Comparison of ENCODE assay signal across 16 cellular contexts in genomic region chr1:6301526-6301925, GRCh38. TPM values are rescaled to one million over a fixed set of nuclear protein-coding genes. Genes with fewer than 3 reads are reported as not detected.
DNase-seq lines count a peak whose midpoint lies in the region; ATAC-seq and TF ChIP-seq lines count a peak whose summit lies in the region.
"Had no signal": no experiment of that assay in that cellular context is flagged by ENCODE, and none has a peak within 500 bp of the region (broad histone marks: within the 10 kb centered on the region; RNA-seq: fewer than 3 reads in every experiment).

No MANE protein-coding gene starts in this region.

- H4K20me1 ChIP-seq in PC-3 (ENCODE audit: low read length), result no peaks in the 10 kb centered on the region

- no TSS peak for BruUV-seq in PC-3 (replicated peaks; lab: Mats Ljungman, UMichigan)

- in situ Hi-C loops in astrocyte of the spinal cord (cut with HindIII; ENCODE audit: low sequenced_read_pairs), result no loop called here

- no peak overlapping the region for H2AFZ ChIP-seq in PC-3 (ENCODE audit: low read length)
- H2AFZ ChIP-seq: GM23248 had no signal

- H3K4me2 ChIP-seq in PC-3 (ENCODE audit: low read length), result peak overlapping the region; percentile 62

- intact Hi-C loops in PC-3 (cut with micrococcal nuclease) (loop anchor here (1.0 to 5.0 kb wide), 2 partner anchors 55 to 94 kb away; partner anchors contain the start of gene RNF207), psoas muscle (cut with DNase I) (loop anchor here in 1 of 2 donors (5.0 kb wide), 1 partner anchor 34 kb away; no protein-coding TSS in a partner anchor)

- no peaks in the 10 kb centered on the region for H3K27me3 Mint-ChIP-seq in naive thymus-derived CD8-positive, alpha-beta T cell

- H3K9me2 ChIP-seq in PC-3 (replicated peaks; ENCODE audit: low read length), result no peaks in the 10 kb centered on the region

- no peak overlapping the region for H3K4me3 Mint-ChIP-seq in naive thymus-derived CD8-positive, alpha-beta T cell
- H3K4me3 Mint-ChIP-seq: CD14-positive monocyte had no signal

- no peaks in the 10 kb centered on the region for H3K9me3 Mint-ChIP-seq in naive thymus-derived CD8-positive, alpha-beta T cell

- H3K36me3 ChIP-seq in PC-3 (ENCODE audit: low read depth, low read length) (peaks cover 4% of the 10 kb centered on the region; the same call in 1 of the 2 replicates), psoas muscle (ENCODE audit: insufficient read depth in 1 of 2, low read depth in 1 of 2) (no peaks in the 10 kb centered on the region)

- peaks cover 0 to 4% (median 0%) of the 10 kb centered on the region in 4 donors for H3K4me1 Mint-ChIP-seq in naive thymus-derived CD8-positive, alpha-beta T cell
- H3K4me1 Mint-ChIP-seq: CD14-positive monocyte had no signal

- H3K27ac Mint-ChIP-seq in naive thymus-derived CD8-positive, alpha-beta T cell, result no peak overlapping the region

- peaks cover 36% of the 10 kb centered on the region for H3K79me2 ChIP-seq in PC-3 (ENCODE audit: low read length)

- POLR2A ChIA-PET in PC-3 (lab: Charles Lee; ENCODE audit: unreplicated experiment), result interaction anchor here (0.5 to 1.3 kb wide), 5 partner anchors 16 to 92 kb away, joined by 3 to 23 read pairs (median 9); partner anchors contain the start of gene ACOT7
- POLR2A ChIA-PET in naive thymus-derived CD8-positive, alpha-beta T cell (lab: Charles Lee), result no interaction called here

- H3K9me3 ChIP-seq in PC-3 (ENCODE audit: low read length) (no peaks in the 10 kb centered on the region), psoas muscle (no peaks in the 10 kb centered on the region)
- H3K9me3 ChIP-seq: Caco-2 had no signal

- H3F3A ChIP-seq in PC-3 (ENCODE audit: low read length, unreplicated experiment), result peaks cover 18% of the 10 kb centered on the region

- H3K4me3 ChIP-seq in PC-3 (ENCODE audit: low read length), result no peak overlapping the region
- H3K4me3 ChIP-seq in astrocyte of the spinal cord (ENCODE audit: low read depth, low read length), result no peak overlapping the region
- no peak overlapping the region for H3K4me3 ChIP-seq in psoas muscle
- H3K4me3 ChIP-seq: GM23248, K562 had no signal

- TF ChIP-seq CTCF in PC-3 (conservative IDR thresholded peaks at IDR 0.05; ENCODE audit: low read depth, low read length) (no peak), astrocyte of the spinal cord (IDR thresholded peaks at IDR 0.05; ENCODE audit: low read depth, low read length) (no peak), foreskin keratinocyte (conservative IDR thresholded peaks at IDR 0.05) (no peak), psoas muscle (IDR thresholded peaks at IDR 0.05) (no peak)

- peak overlapping the region; percentile 92 for H3K9ac ChIP-seq in PC-3 (ENCODE audit: low read length)
- H3K9ac ChIP-seq: GM23248 had no signal

- peak; percentile 44 for ATAC-seq in PC-3
- ATAC-seq in foreskin keratinocyte, result peak; percentile 85
- ATAC-seq in psoas muscle, result no peak
- ATAC-seq in naive thymus-derived CD8-positive, alpha-beta T cell, result no peak

- WGBS in psoas muscle, 3 donors, result 90 to 93% (median 90%) methylated on average over 8 of the region's 8 CpGs

- CTCF ChIA-PET in PC-3 (lab: Charles Lee), result interaction anchor here (0.8 to 1.3 kb wide), 3 partner anchors 57 to 97 kb away, joined by 4 read pairs; no protein-coding TSS in a partner anchor

- H3K27me3 ChIP-seq in PC-3 (ENCODE audit: low read length) (no peaks in the 10 kb centered on the region), foreskin keratinocyte (no peaks in the 10 kb centered on the region), psoas muscle (ENCODE audit: insufficient read depth in 3 of 3, low read length in 2 of 3) (no peaks in the 10 kb centered on the region)

- peaks cover 0 to 3% (median under 1%) of the 10 kb centered on the region in 3 donors for H3K36me3 Mint-ChIP-seq in naive thymus-derived CD8-positive, alpha-beta T cell

- H3K27ac ChIP-seq in PC-3 (ENCODE audit: low read length) (peak overlapping the region; percentile 94), foreskin keratinocyte (peak overlapping the region; percentile 17), psoas muscle (no peak overlapping the region)
- H3K27ac ChIP-seq: GM23248 had no signal

- DNase-seq in EH (ENCODE audit: low read depth) (peak; percentile 31), PC-3 (peak; percentile 100), astrocyte of the spinal cord (ENCODE audit: low read depth, low spot score) (peak; percentile 51), foreskin keratinocyte (peak; percentile 84 to 94), SHP77 (lab: John Stamatoyannopoulos, UW) (no peak), psoas muscle (no peak)
- no peak for DNase-seq in naive thymus-derived CD8-positive, alpha-beta T cell
- no peak for DNase-seq in activated CD4-positive, alpha-beta T cell treated with anti-CD3 and anti-CD28 coated beads for 4 hours
- DNase-seq: Caco-2, GM23248, NCI-H1105, NCI-H1694 treated with DMSO at 0.1 percent for 48 hours, NCI-H446 treated with DMSO at 0.1 percent for 48 hours had no signal

- H3K4me1 ChIP-seq in PC-3 (ENCODE audit: insufficient read depth, low read length), result peaks cover 47% of the 10 kb centered on the region
- peaks cover 15% of the 10 kb centered on the region for H3K4me1 ChIP-seq in foreskin keratinocyte
- no peaks in the 10 kb centered on the region for H3K4me1 ChIP-seq in psoas muscle
- H3K4me1 ChIP-seq: Caco-2 had no signal

RNA-seq across cellular contexts. Expression of gene GPR153, which starts 40.6 kb away (rescaled TPM):
- total RNA-seq in PC-3 (2014; rRNA removed) (98.7 and 113 TPM in 2 replicates), foreskin keratinocyte (7.5 and 7.9 TPM in 2 replicates), psoas muscle (1 to 10 TPM; 2.2 to 3.5 (median 2.9) TPM)
- polyA plus RNA-seq in foreskin keratinocyte (6.8 TPM in 2 replicates), psoas muscle (1 to 10 TPM in 1 of 3 donors, under 1 TPM in 2; 0.49 to 1.6 (median 0.75) TPM)
- 1 to 10 TPM; 1.3 TPM for total RNA-seq in naive thymus-derived CD8-positive, alpha-beta T cell
- under 1 TPM; 0.06 to 0.56 (median 0.16) TPM for polyA plus RNA-seq in naive thymus-derived CD8-positive, alpha-beta T cell

RNA-seq across cellular contexts. Expression of gene HES3, which starts 57.5 kb away (rescaled TPM):
- total RNA-seq in PC-3 (2014; rRNA removed) (not detected in 2 replicates), foreskin keratinocyte (not detected in 2 replicates), psoas muscle (not detected)
- polyA plus RNA-seq in foreskin keratinocyte (not detected in 2 replicates), psoas muscle (not detected)
- total RNA-seq in naive thymus-derived CD8-positive, alpha-beta T cell, result not detected
- not detected for polyA plus RNA-seq in naive thymus-derived CD8-positive, alpha-beta T cell
- total RNA-seq: Caco-2, GM23248, K562, SK-MEL-5 had no signal
- polyA plus RNA-seq: CD14-positive monocyte, GM23248, K562 had no signal

Comparison
In these comparisons a context has a peak if more than half of its experiments do, and no peak if none do; other contexts are left out.
1. DNase-seq: peak in EH (single experiment), PC-3 (single experiment), astrocyte of the spinal cord (single experiment) and foreskin keratinocyte (2 of 2); none in SHP77 (0 of 2), psoas muscle (0 of 2), naive thymus-derived CD8-positive, alpha-beta T cell (0 of 10) and activated CD4-positive, alpha-beta T cell treated with anti-CD3 and anti-CD28 coated beads for 4 hours (0 of 2).
2. ATAC-seq: peak in PC-3 (single experiment) and foreskin keratinocyte (single experiment); none in psoas muscle (0 of 4) and naive thymus-derived CD8-positive, alpha-beta T cell (0 of 2).
3. RNA of gene GPR153, which starts 40.6 kb away (total RNA-seq): 98.7 to 113 TPM in PC-3; 7.5 to 7.9 TPM in foreskin keratinocyte, 2.2 to 3.5 TPM in psoas muscle and 1.3 TPM in naive thymus-derived CD8-positive, alpha-beta T cell; every median in the first group is over 10 times any median in the second.